ENCODE assay signal across 1 cellular context in the genomic region with DNA sequence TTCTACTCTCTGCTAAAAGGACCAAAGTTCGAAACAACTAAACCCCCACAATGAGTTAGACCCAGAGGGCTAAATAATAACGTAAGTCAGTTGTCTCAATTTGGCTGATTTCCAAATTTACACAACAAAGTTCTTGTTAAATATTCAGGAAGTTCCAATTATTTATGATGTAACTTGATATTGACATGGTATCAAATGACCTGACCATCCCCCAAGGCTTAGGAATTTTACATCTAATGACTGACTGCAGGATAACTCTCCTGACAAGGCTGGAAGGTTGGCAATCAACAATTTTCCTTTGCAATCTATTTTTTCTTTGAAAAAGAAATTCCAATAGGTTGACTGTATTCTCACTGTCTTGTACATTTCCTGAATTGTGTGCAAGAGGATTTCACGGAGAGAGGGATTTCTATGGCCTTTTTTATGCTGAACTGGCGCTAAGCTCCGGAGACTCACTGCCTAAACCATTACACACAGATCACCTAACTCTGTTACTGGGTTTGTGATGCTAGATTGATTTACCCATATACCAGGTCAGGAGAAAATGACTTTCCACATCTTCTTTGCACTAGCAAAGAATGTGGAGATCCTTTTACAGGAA.
TF ChIP-seq lines count a peak whose summit lies in the region.

No MANE protein-coding gene starts in this region.

TF ChIP-seq in HEK293, 187 proteins besides CTCF, POLR2A, EP300 and RAD21 (continued from another document):
- peak; percentile 16; the same call in 1 of the 2 replicates for TF ChIP-seq ZBTB8A (tag by site-specific recombination; IDR thresholded peaks at IDR 0.05)
